In genomic region chr13:29591310-29591709, GRCh38 we compare ENCODE assay signal across 2 cellular contexts.
TF ChIP-seq lines count a peak whose summit lies in the region.

No MANE protein-coding gene starts in this region.

TF ChIP-seq in IMR-90, 13 proteins besides CTCF, POLR2A, EP300 and RAD21:
- TF ChIP-seq SMC3 (IDR thresholded peaks at IDR 0.05; ENCODE audit: low read depth, low read length) (no peak), FOS (IDR thresholded peaks at IDR 0.05; ENCODE audit: low read depth, low read length) (no peak)

TF ChIP-seq in GM12878, 131 proteins besides CTCF, POLR2A, EP300 and RAD21:
- TF ChIP-seq KAT2A (conservative IDR thresholded peaks at IDR 0.05; ENCODE audit: control insufficient read depth, low read depth, low read length) (no peak), BCL3 (IDR thresholded peaks at IDR 0.05; ENCODE audit: borderline replicate concordance, insufficient read depth, low read depth, low read length, poor library complexity, severe bottlenecking) (no peak), E2F4 (IDR thresholded peaks at IDR 0.05; ENCODE audit: low read depth, low read length) (no peak), ATF7 (IDR thresholded peaks at IDR 0.05; ENCODE audit: low read depth) (no peak), POLR2AphosphoS2 (IDR thresholded peaks at IDR 0.05; ENCODE audit: low read depth, low read length) (no peak), EGR1 (IDR thresholded peaks at IDR 0.05; ENCODE audit: borderline replicate concordance in 1 of 2, low read depth in 2 of 2, low read length in 2 of 2) (no peak)
